Comparison of ENCODE assay signal across 8 cellular contexts in the genomic region with DNA sequence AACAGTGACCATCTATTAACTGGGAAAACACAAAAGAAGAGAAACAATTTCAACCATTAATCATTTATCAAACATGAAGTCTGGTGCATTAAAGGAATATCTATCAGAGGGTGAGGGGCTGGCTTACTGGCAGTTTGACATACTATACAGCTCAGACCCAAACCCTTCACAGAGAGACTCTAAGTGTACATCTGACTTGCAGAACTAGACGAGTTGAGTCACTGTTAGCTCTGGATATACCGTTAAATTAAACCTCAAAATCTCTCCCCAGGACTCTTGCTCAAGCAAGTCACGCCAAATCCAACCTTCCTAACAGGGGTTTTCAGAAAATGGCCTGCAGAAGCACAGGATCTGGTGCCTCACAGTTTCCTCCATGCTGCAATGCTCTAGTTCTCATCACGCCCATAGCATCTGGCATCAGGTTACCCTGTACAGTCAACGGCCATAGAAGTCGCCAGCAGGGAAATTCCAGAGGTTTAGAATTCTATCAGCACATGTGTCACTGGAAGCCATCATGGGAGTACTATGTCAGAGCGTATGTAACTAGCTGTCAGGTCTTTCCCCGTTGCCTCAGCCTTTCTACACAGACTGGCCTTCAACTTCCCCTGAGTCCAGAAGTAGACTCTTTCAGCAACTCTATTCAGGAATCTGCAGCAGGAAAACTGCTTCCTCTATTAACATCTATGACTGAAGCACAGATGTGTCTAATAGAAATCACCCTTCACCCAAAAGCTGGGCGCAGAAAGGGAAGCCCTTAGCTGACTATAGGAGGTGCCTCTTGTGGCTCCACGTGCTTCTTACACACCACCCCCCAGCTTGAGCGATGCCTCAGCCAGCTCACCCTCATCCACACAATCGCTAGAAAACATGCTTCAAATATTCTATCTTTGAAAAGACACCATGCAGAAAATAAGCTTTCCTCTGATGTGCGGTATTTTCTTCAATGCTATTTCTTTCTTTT. TPM values are rescaled to one million over a fixed set of nuclear protein-coding genes. Genes with fewer than 3 reads are reported as not detected.
DNase-seq lines count a peak whose midpoint lies in the region; ATAC-seq and TF ChIP-seq lines count a peak whose summit lies in the region.

No MANE protein-coding gene starts in this region.

- in situ Hi-C loops in G401 (cut with HindIII; ENCODE audit: low sequenced_read_pairs) = no loop called here

- ATAC-seq in stimulated activated naive CD8-positive, alpha-beta T cell treated with anti-CD3 and anti-CD28 coated beads, Interleukin-15, Interleukin-2, amounts not matched to agents 100 U/mL and 50 U/mL, for 24 hours = peak; percentile 89
- ATAC-seq in GM19467 (IDR thresholded peaks at IDR 0.05; ENCODE audit: unreplicated experiment) (no peak), GM18517 (IDR thresholded peaks at IDR 0.05; ENCODE audit: unreplicated experiment) (no peak)

- no peak overlapping the region for H3K4me3 ChIP-seq in fibroblast of mammary gland (ENCODE audit: control insufficient read depth, low read depth, low read length)

- DNase-seq in activated T-cell treated with anti-CD3 and anti-CD28 coated beads for 24 hours (ENCODE audit: low read depth) (peak; percentile 36), activated T-cell treated with anti-CD3 and anti-CD28 coated beads for 4 hours (no peak), RPMI7951 (ENCODE audit: low read depth) (peak; percentile 84), fibroblast of mammary gland (ENCODE audit: low read depth) (peak; percentile 82), G401 (ENCODE audit: low spot score) (no peak)
- DNase-seq in stimulated activated naive CD8-positive, alpha-beta T cell treated with anti-CD3 and anti-CD28 coated beads, Interleukin-15, Interleukin-2, amounts not matched to agents 100 U/mL and 50 U/mL, for 24 hours = peak; percentile 57

- TF ChIP-seq CTCF in fibroblast of mammary gland (conservative IDR thresholded peaks at IDR 0.05; ENCODE audit: control insufficient read depth, insufficient read depth, low read depth, low read length) = no peak

RNA-seq across cellular contexts. Expression of gene TGOLN2, which starts 9.3 kb away (rescaled TPM):
- 101 and 112 TPM in 2 replicates for total RNA-seq in RPMI7951 (2014; rRNA removed; shearing (Covaris generic))
- total RNA-seq in G401 (2014; rRNA removed; shearing (Covaris generic)) = 14.1 and 16.9 TPM in 2 replicates

RNA-seq across cellular contexts. Expression of gene RETSAT, which starts 35.8 kb away (rescaled TPM):
- 47.3 and 47.9 TPM in 2 replicates for total RNA-seq in RPMI7951 (2014; rRNA removed; shearing (Covaris generic))
- 32.1 and 39.6 TPM in 2 replicates for total RNA-seq in G401 (2014; rRNA removed; shearing (Covaris generic))

RNA-seq across cellular contexts. Expression of gene ELMOD3, which starts 36.1 kb away (rescaled TPM):
- total RNA-seq in RPMI7951 (2014; rRNA removed; shearing (Covaris generic)) = 18.1 and 18.6 TPM in 2 replicates
- 11.0 and 11.2 TPM in 2 replicates for total RNA-seq in G401 (2014; rRNA removed; shearing (Covaris generic))

Comparison
In these comparisons a context has a peak if more than half of its experiments do, and no peak if none do; other contexts are left out.
1. DNase-seq: peak in activated T-cell treated with anti-CD3 and anti-CD28 coated beads for 24 hours (single experiment), RPMI7951 (single experiment), fibroblast of mammary gland (single experiment) and stimulated activated naive CD8-positive, alpha-beta T cell treated with anti-CD3 and anti-CD28 coated beads, Interleukin-15, Interleukin-2, amounts not matched to agents 100 U/mL and 50 U/mL, for 24 hours (single experiment); none in activated T-cell treated with anti-CD3 and anti-CD28 coated beads for 4 hours (single experiment) and G401 (single experiment).